8 cellular contexts compared by ENCODE assay signal in genomic region chr10:8044908-8045727, GRCh38. TPM values are rescaled to one million over a fixed set of nuclear protein-coding genes. Genes with fewer than 3 reads are reported as not detected.
DNase-seq lines count a peak whose midpoint lies in the region; ATAC-seq, FAIRE-seq and TF ChIP-seq lines count a peak whose summit lies in the region.

No MANE protein-coding gene starts in this region.

- intact Hi-C loops in HepG2 (cut with micrococcal nuclease; ENCODE audit: unreplicated experiment) = no loop called here

- CTCF ChIA-PET in HepG2 (lab: Yijun Ruan, JAX; ENCODE audit: low intra/inter-chr PET ratio, low total read pairs) = no interaction called here

- TF ChIP-seq EP300 in HepG2 (IDR thresholded peaks at IDR 0.05; ENCODE audit: low read depth in 2 of 2, low read length in 2 of 2) = no peak
- TF ChIP-seq EP300 in HepG2 (CRISPR knock-in tag; IDR thresholded peaks at IDR 0.05; ENCODE audit: borderline replicate concordance) = no peak

- peaks cover 30% of the 10 kb centered on the region for H3K4me1 ChIP-seq in HepG2 (ENCODE audit: insufficient read depth, low read length)

- peak overlapping the region; percentile 79 for H3K4me3 Mint-ChIP-seq in stimulated activated naive CD8-positive, alpha-beta T cell treated with anti-CD3 and anti-CD28 coated beads, Interleukin-15, Interleukin-2, amounts not matched to agents 100 ng/mL and 50 ng/mL, for 24 hours
- H3K4me3 Mint-ChIP-seq in activated naive CD8-positive, alpha-beta T cell = peak overlapping the region; percentile 73

- in situ Hi-C loops in HepG2 (cut with HindIII; ENCODE audit: extremely low pct_ligation_motif_present, low pct_unique_long_range_greater_than_20kb) = no loop called here
- in situ Hi-C loops in G401 (cut with HindIII; ENCODE audit: low sequenced_read_pairs) = no loop called here

- H3K27me3 ChIP-seq in HepG2 (ENCODE audit: control insufficient read depth in 1 of 2, insufficient read depth in 2 of 2, low read length in 2 of 2) = peaks cover 33 to 96% of the 10 kb centered on the region in 2 experiments

- no peaks in the 10 kb centered on the region for H3K79me2 ChIP-seq in HepG2 (ENCODE audit: insufficient read depth, low read length)

- POLR2A ChIA-PET in HepG2 (lab: Yijun Ruan, JAX) = no interaction called here

- no peaks in the 10 kb centered on the region for H3K9me3 Mint-ChIP-seq in stimulated activated naive CD8-positive, alpha-beta T cell treated with anti-CD3 and anti-CD28 coated beads, Interleukin-15, Interleukin-2, amounts not matched to agents 100 ng/mL and 50 ng/mL, for 24 hours
- no peaks in the 10 kb centered on the region for H3K9me3 Mint-ChIP-seq in activated naive CD8-positive, alpha-beta T cell (ENCODE audit: low read depth)

- H3K36me3 Mint-ChIP-seq in stimulated activated naive CD8-positive, alpha-beta T cell treated with anti-CD3 and anti-CD28 coated beads, Interleukin-15, Interleukin-2, amounts not matched to agents 100 ng/mL and 50 ng/mL, for 24 hours (ENCODE audit: low read depth) = no peaks in the 10 kb centered on the region
- H3K36me3 Mint-ChIP-seq in activated naive CD8-positive, alpha-beta T cell = no peaks in the 10 kb centered on the region

- H2AFZ ChIP-seq in HepG2 (ENCODE audit: low read length) = no peak overlapping the region

- no peak for TF ChIP-seq RAD21 in HepG2 (CRISPR knock-in tag; IDR thresholded peaks at IDR 0.05)

- H3K9me3 ChIP-seq in HepG2 (ENCODE audit: low read length) = no peaks in the 10 kb centered on the region

- no peak for ATAC-seq in stimulated activated naive CD8-positive, alpha-beta T cell treated with anti-CD3 and anti-CD28 coated beads, Interleukin-15, Interleukin-2, amounts not matched to agents 100 U/mL and 50 U/mL, for 24 hours
- ATAC-seq in HepG2 = peak; percentile 42
- ATAC-seq in GM18519 (IDR thresholded peaks at IDR 0.05; ENCODE audit: low FRiP score, unreplicated experiment) = no peak
- no peak for ATAC-seq in omental fat pad (ENCODE audit: low FRiP score)

- no peak for TF ChIP-seq POLR2A in HepG2 (IDR thresholded peaks at IDR 0.05; ENCODE audit: insufficient read depth in 1 of 2, low read depth in 2 of 2, low read length in 2 of 2)

- no peaks in the 10 kb centered on the region for H3K36me3 ChIP-seq in HepG2 (replicated peaks in 1 of 2; ENCODE audit: control insufficient read depth in 1 of 2, insufficient read depth in 2 of 2, low read length in 2 of 2)

- peaks cover 91% of the 10 kb centered on the region for H3K27me3 Mint-ChIP-seq in stimulated activated naive CD8-positive, alpha-beta T cell treated with anti-CD3 and anti-CD28 coated beads, Interleukin-15, Interleukin-2, amounts not matched to agents 100 ng/mL and 50 ng/mL, for 24 hours
- H3K27me3 Mint-ChIP-seq in activated naive CD8-positive, alpha-beta T cell = peaks cover 63% of the 10 kb centered on the region

- TF ChIP-seq CTCF in HepG2 (CRISPR knock-in tag; IDR thresholded peaks at IDR 0.05) (no peak), omental fat pad (IDR thresholded peaks at IDR 0.05) (no peak), foreskin fibroblast (IDR thresholded peaks at IDR 0.05; ENCODE audit: low read depth, low read length) (no peak)

- no peak for DNase-seq in stimulated activated naive CD8-positive, alpha-beta T cell treated with anti-CD3 and anti-CD28 coated beads, Interleukin-15, Interleukin-2, amounts not matched to agents 100 U/mL and 50 U/mL, for 24 hours
- no peak for DNase-seq in HepG2 (ENCODE audit: low spot score)
- DNase-seq in omental fat pad (ENCODE audit: low spot score) = no peak
- no peak for DNase-seq in G401 (ENCODE audit: low spot score)
- DNase-seq in foreskin fibroblast = no peak

- peak overlapping the region; percentile 63 for H3K4me2 ChIP-seq in HepG2 (ENCODE audit: low read depth, low read length)

- H3K27ac Mint-ChIP-seq in stimulated activated naive CD8-positive, alpha-beta T cell treated with anti-CD3 and anti-CD28 coated beads, Interleukin-15, Interleukin-2, amounts not matched to agents 100 ng/mL and 50 ng/mL, for 24 hours = no peak overlapping the region
- no peak overlapping the region for H3K27ac Mint-ChIP-seq in activated naive CD8-positive, alpha-beta T cell

- WGBS in HepG2 (ENCODE audit: low lambda C conversion rate) = 8% methylated on average over 31 of the region's 32 CpGs

- H3K9ac ChIP-seq in HepG2 (ENCODE audit: insufficient read depth, low read depth, low read length) = no peak overlapping the region

- H4K20me1 ChIP-seq in HepG2 (ENCODE audit: insufficient read depth, low read length) = peaks cover 27% of the 10 kb centered on the region; the same call in 1 of the 2 replicates

- no peak for FAIRE-seq in HepG2 (lab: Jason Lieb, UNC)

- peak overlapping the region; percentile 22 to 54 (median 23); a peak in 3 of 6 replicates for H3K4me3 ChIP-seq in HepG2 (replicated peaks in 1 of 3; ENCODE audit: insufficient read depth in 1 of 3, low read depth in 2 of 3, low read length in 3 of 3)
- H3K4me3 ChIP-seq in foreskin fibroblast (ENCODE audit: low read depth in 1 of 2, low read length in 2 of 2) = peak overlapping the region in 1 of 2 donors; percentile 33

- peaks cover 78% of the 10 kb centered on the region for H3K4me1 Mint-ChIP-seq in stimulated activated naive CD8-positive, alpha-beta T cell treated with anti-CD3 and anti-CD28 coated beads, Interleukin-15, Interleukin-2, amounts not matched to agents 100 ng/mL and 50 ng/mL, for 24 hours (ENCODE audit: low read depth)
- peaks cover 63% of the 10 kb centered on the region for H3K4me1 Mint-ChIP-seq in activated naive CD8-positive, alpha-beta T cell (ENCODE audit: low read depth)

- BruUV-seq in HepG2 (replicated peaks; lab: Mats Ljungman, UMichigan) = no TSS peak

- H3K27ac ChIP-seq in HepG2 (ENCODE audit: extremely low read length, insufficient read depth, low read length) = no peak overlapping the region

TF ChIP-seq in HepG2, 621 proteins besides CTCF, POLR2A, EP300 and RAD21 (continues in another document):
- TF ChIP-seq DMAP1 (CRISPR knock-in tag; IDR thresholded peaks at IDR 0.05) = no peak
- no peak for TF ChIP-seq ZNF670 (CRISPR knock-in tag; IDR thresholded peaks at IDR 0.05; ENCODE audit: borderline replicate concordance)
- no peak for TF ChIP-seq ZNF331 (CRISPR knock-in tag; IDR thresholded peaks at IDR 0.05)
- no peak for TF ChIP-seq JUN (CRISPR knock-in tag; IDR thresholded peaks at IDR 0.05)
- TF ChIP-seq ELF1 (CRISPR knock-in tag; IDR thresholded peaks at IDR 0.05) = peak; percentile 40; the same call in 1 of the 2 replicates
- TF ChIP-seq RAD51 (IDR thresholded peaks at IDR 0.05; ENCODE audit: borderline replicate concordance) = no peak
- TF ChIP-seq ZNF891 (CRISPR knock-in tag; IDR thresholded peaks at IDR 0.05) = no peak
- TF ChIP-seq ZNF615 (CRISPR knock-in tag; IDR thresholded peaks at IDR 0.05; ENCODE audit: borderline replicate concordance) = no peak
- no peak for TF ChIP-seq SKI (IDR thresholded peaks at IDR 0.05; ENCODE audit: partially characterized antibody)
- no peak for TF ChIP-seq ARHGAP35 (CRISPR knock-in tag; IDR thresholded peaks at IDR 0.05; ENCODE audit: borderline replicate concordance)
- TF ChIP-seq, protein P1, sequence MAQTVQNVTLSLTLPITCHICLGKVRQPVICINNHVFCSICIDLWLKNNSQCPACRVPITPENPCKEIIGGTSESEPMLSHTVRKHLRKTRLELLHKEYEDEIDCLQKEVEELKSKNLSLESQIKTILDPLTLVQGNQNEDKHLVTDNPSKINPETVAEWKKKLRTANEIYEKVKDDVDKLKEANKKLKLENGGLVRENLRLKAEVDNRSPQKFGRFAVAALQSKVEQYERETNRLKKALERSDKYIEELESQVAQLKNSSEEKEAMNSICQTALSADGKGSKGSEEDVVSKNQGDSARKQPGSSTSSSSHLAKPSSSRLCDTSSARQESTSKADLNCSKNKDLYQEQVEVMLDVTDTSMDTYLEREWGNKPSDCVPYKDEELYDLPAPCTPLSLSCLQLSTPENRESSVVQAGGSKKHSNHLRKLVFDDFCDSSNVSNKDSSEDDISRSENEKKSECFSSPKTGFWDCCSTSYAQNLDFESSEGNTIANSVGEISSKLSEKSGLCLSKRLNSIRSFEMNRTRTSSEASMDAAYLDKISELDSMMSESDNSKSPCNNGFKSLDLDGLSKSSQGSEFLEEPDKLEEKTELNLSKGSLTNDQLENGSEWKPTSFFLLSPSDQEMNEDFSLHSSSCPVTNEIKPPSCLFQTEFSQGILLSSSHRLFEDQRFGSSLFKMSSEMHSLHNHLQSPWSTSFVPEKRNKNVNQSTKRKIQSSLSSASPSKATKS (CRISPR knock-in tag; IDR thresholded peaks at IDR 0.05) = no peak

RNA-seq across cellular contexts. Expression of gene GATA3, which starts 9.4 kb away (rescaled TPM):
- total RNA-seq in HepG2 (2016; rRNA removed; fragmentation: Illumina TruSeq; extraction: Trizol) = not detected in 2 replicates
- not detected in 2 replicates for total RNA-seq in HepG2 (2016; cell fraction: cytosol; rRNA removed; fragmentation: Illumina TruSeq; extraction: Trizol; ENCODE audit: low read depth)
- not detected in 2 replicates for total RNA-seq in HepG2 (2016; cell fraction: insoluble cytoplasmic fraction; rRNA removed; fragmentation: Illumina TruSeq; extraction: Trizol)
- not detected in 2 replicates for total RNA-seq in HepG2 (2016; cell fraction: membrane; rRNA removed; fragmentation: Illumina TruSeq; extraction: Trizol)
- total RNA-seq in HepG2 (2016; cell fraction: nucleus; rRNA removed; fragmentation: Illumina TruSeq; extraction: Trizol) = not detected in 2 replicates
- not detected in 2 replicates for polyA plus RNA-seq in HepG2 (2011; rRNA removed)
- polyA plus RNA-seq in HepG2 (2011; cell fraction: cytosol; rRNA removed) = not detected in 2 replicates
- polyA plus RNA-seq in HepG2 (2011; cell fraction: nucleus; rRNA removed) = not detected in 2 replicates
- polyA plus RNA-seq in HepG2 (2012) = not detected in 2 replicates
- not detected in 2 replicates for polyA plus RNA-seq in HepG2 (2016; cell fraction: cytosol; fragmentation: Illumina TruSeq; extraction: Trizol; ENCODE audit: low read depth)
- polyA plus RNA-seq in HepG2 (2016; cell fraction: insoluble cytoplasmic fraction; fragmentation: Illumina TruSeq; extraction: Trizol; ENCODE audit: low read depth) = not detected in 2 replicates
- not detected in 2 replicates for polyA plus RNA-seq in HepG2 (2016; cell fraction: membrane; fragmentation: Illumina TruSeq; extraction: Trizol; ENCODE audit: low read depth)
- not detected in 2 replicates for polyA plus RNA-seq in HepG2 (2016; cell fraction: nucleus; fragmentation: Illumina TruSeq; extraction: Trizol; ENCODE audit: insufficient read depth, low read depth)
- polyA minus RNA-seq in HepG2 (2011; rRNA and poly(A)+ RNA removed; ENCODE audit: low replicate concordance) = not detected in 2 replicates
- polyA minus RNA-seq in HepG2 (2011; cell fraction: cytosol; rRNA and poly(A)+ RNA removed) = not detected in 2 replicates
- polyA minus RNA-seq in HepG2 (2011; cell fraction: nucleus; rRNA and poly(A)+ RNA removed) = not detected in 2 replicates
- 1 to 10 TPM in 3 of 4 donors, under 1 TPM in 1; 0.28 to 3.1 (median 1.3) TPM for total RNA-seq in omental fat pad
- not detected in 2 replicates for total RNA-seq in G401 (2014; rRNA removed; shearing (Covaris generic))
